ENCODE assay signal across 1 cellular context in genomic region chr13:110331362-110331761, GRCh38.
TF ChIP-seq lines count a peak whose summit lies in the region.

No MANE protein-coding gene starts in this region.

TF ChIP-seq in HepG2, 621 proteins besides CTCF, POLR2A, EP300 and RAD21:
- no peak for TF ChIP-seq GTF3A (CRISPR knock-in tag; conservative IDR thresholded peaks at IDR 0.05)
- TF ChIP-seq ZNF891 (CRISPR knock-in tag; IDR thresholded peaks at IDR 0.05) = no peak
- TF ChIP-seq ZNF335 (CRISPR knock-in tag; IDR thresholded peaks at IDR 0.05) = no peak
